14 cellular contexts compared by ENCODE assay signal in the genomic region with DNA sequence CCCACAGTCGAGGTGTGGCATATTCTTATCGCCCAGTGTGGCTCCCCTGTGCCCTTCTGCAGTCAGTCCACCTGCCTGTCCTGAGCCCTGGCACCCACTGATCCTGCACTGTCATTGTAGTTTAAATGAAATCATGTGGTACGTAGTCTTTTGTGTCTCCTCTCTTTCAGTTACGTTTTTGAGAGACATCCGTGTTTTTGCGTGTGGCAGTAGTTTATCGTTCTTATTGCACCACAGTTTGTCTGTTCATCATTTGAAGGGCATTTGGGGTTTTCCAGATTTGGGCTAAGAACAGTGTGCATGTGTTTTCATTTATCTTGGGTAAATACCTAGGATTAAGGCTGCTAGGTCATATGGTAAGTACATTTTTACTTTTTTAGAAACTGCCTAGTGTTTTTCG. TPM values are rescaled to one million over a fixed set of nuclear protein-coding genes. Genes with fewer than 3 reads are reported as not detected.
DNase-seq lines count a peak whose midpoint lies in the region; ATAC-seq and TF ChIP-seq lines count a peak whose summit lies in the region.
"Had no signal": no experiment of that assay in that cellular context is flagged by ENCODE, and none has a peak within 500 bp of the region (broad histone marks: within the 10 kb centered on the region; RNA-seq: fewer than 3 reads in every experiment).

No MANE protein-coding gene starts in this region.

- H3K27ac Mint-ChIP-seq in stimulated activated memory B cell treated with anti-CD40 and anti-IgM and Interleukin-4, amounts not matched to agents 10 μg/mL and 1 μg/mL and 100 μg/mL, for 72 hours = peak overlapping the region; percentile 91
- H3K27ac Mint-ChIP-seq in activated naive CD4-positive, alpha-beta T cell treated with anti-CD3 and anti-CD28 coated beads for 36 hours = no peak overlapping the region
- H3K27ac Mint-ChIP-seq: activated naive CD4-positive, alpha-beta T cell treated with anti-CD3 and anti-CD28 coated beads, Interleukin-2, amount 10 ng/mL, durations not matched to agents 7 days and 5 days had no signal

- ATAC-seq in SK-N-SH treated with all-trans-retinoic acid at 6 μM for 48 hours = peak; percentile 30; the same call in 2 of the 3 replicates
- no peak for ATAC-seq in stimulated activated memory B cell treated with anti-CD40 and anti-IgM and Interleukin-4, amounts not matched to agents 10 μg/mL and 1 μg/mL and 100 μg/mL, for 72 hours

- intact Hi-C loops in activated naive CD4-positive, alpha-beta T cell treated with anti-CD3 and anti-CD28 coated beads for 36 hours (cut with micrococcal nuclease) = no loop called here

- H3K4me3 Mint-ChIP-seq in stimulated activated memory B cell treated with anti-CD40 and anti-IgM and Interleukin-4, amounts not matched to agents 10 μg/mL and 1 μg/mL and 100 μg/mL, for 72 hours = peak overlapping the region; percentile 9
- no peak overlapping the region for H3K4me3 Mint-ChIP-seq in activated naive CD4-positive, alpha-beta T cell treated with anti-CD3 and anti-CD28 coated beads for 36 hours
- H3K4me3 Mint-ChIP-seq: activated naive CD4-positive, alpha-beta T cell treated with anti-CD3 and anti-CD28 coated beads, Interleukin-2, amount 10 ng/mL, durations not matched to agents 7 days and 5 days; CD8-positive, alpha-beta memory T cell had no signal

- no peaks in the 10 kb centered on the region for H3K9me3 Mint-ChIP-seq in stimulated activated memory B cell treated with anti-CD40 and anti-IgM and Interleukin-4, amounts not matched to agents 10 μg/mL and 1 μg/mL and 100 μg/mL, for 72 hours
- no peaks in the 10 kb centered on the region for H3K9me3 Mint-ChIP-seq in activated naive CD4-positive, alpha-beta T cell treated with anti-CD3 and anti-CD28 coated beads for 36 hours
- H3K9me3 Mint-ChIP-seq: activated naive CD4-positive, alpha-beta T cell treated with anti-CD3 and anti-CD28 coated beads, Interleukin-2, amount 10 ng/mL, durations not matched to agents 7 days and 5 days; CD8-positive, alpha-beta memory T cell had no signal

- H3K4me1 Mint-ChIP-seq in stimulated activated memory B cell treated with anti-CD40 and anti-IgM and Interleukin-4, amounts not matched to agents 10 μg/mL and 1 μg/mL and 100 μg/mL, for 72 hours = peaks cover 35% of the 10 kb centered on the region
- peaks cover 2% of the 10 kb centered on the region for H3K4me1 Mint-ChIP-seq in activated naive CD4-positive, alpha-beta T cell treated with anti-CD3 and anti-CD28 coated beads for 36 hours (ENCODE audit: low read depth)

- CTCF ChIA-PET in activated naive CD4-positive, alpha-beta T cell treated with anti-CD3 and anti-CD28 coated beads for 36 hours (lab: Charles Lee) = no interaction called here

- peak; percentile 72 for DNase-seq in GM03348 (ENCODE audit: low spot score)
- DNase-seq in fibroblast of peridontal ligament (ENCODE audit: extremely low read depth) = peak; percentile 99
- DNase-seq in mucosa of gallbladder (ENCODE audit: low spot score) = no peak
- no peak for DNase-seq in activated naive CD4-positive, alpha-beta T cell treated with anti-CD3 and anti-CD28 coated beads for 36 hours
- DNase-seq in NCI-H524 treated with DMSO at 0.1 percent for 48 hours (lab: John Stamatoyannopoulos, UW) = no peak
- DNase-seq: activated CD4-positive, alpha-beta T cell treated with anti-CD3 and anti-CD28 coated beads, Interleukin-2, amount 50 U/mL, for 48 hours; activated naive CD4-positive, alpha-beta T cell treated with anti-CD3 and anti-CD28 coated beads, Interleukin-2, amount 10 ng/mL, durations not matched to agents 7 days and 5 days; CD8-positive, alpha-beta memory T cell; GDM1; NCI-H1048; SIG-M5; stimulated activated CD4-positive, alpha-beta T cell treated with anti-CD3 and anti-CD28 coated beads, Interleukin-15, amount 100 ng/mL, for 24 hours had no signal

- peaks cover 37% of the 10 kb centered on the region for H3K36me3 Mint-ChIP-seq in stimulated activated memory B cell treated with anti-CD40 and anti-IgM and Interleukin-4, amounts not matched to agents 10 μg/mL and 1 μg/mL and 100 μg/mL, for 72 hours
- H3K36me3 Mint-ChIP-seq in activated naive CD4-positive, alpha-beta T cell treated with anti-CD3 and anti-CD28 coated beads for 36 hours (ENCODE audit: low read depth) = peaks cover 9% of the 10 kb centered on the region

- H3K27me3 Mint-ChIP-seq in stimulated activated memory B cell treated with anti-CD40 and anti-IgM and Interleukin-4, amounts not matched to agents 10 μg/mL and 1 μg/mL and 100 μg/mL, for 72 hours = no peaks in the 10 kb centered on the region
- no peaks in the 10 kb centered on the region for H3K27me3 Mint-ChIP-seq in activated naive CD4-positive, alpha-beta T cell treated with anti-CD3 and anti-CD28 coated beads for 36 hours (ENCODE audit: low read depth)
- H3K27me3 Mint-ChIP-seq: activated naive CD4-positive, alpha-beta T cell treated with anti-CD3 and anti-CD28 coated beads, Interleukin-2, amount 10 ng/mL, durations not matched to agents 7 days and 5 days had no signal

TF ChIP-seq in SK-N-SH treated with all-trans-retinoic acid at 6 μM for 48 hours, 23 proteins besides CTCF, POLR2A, EP300 and RAD21:
- no peak for TF ChIP-seq ZNF8 (CRISPR knock-in tag; IDR thresholded peaks at IDR 0.05)
- TF ChIP-seq SNAI2 (CRISPR knock-in tag; IDR thresholded peaks at IDR 0.05) = no peak
- TF ChIP-seq TCF4 (CRISPR knock-in tag; IDR thresholded peaks at IDR 0.05; ENCODE audit: borderline replicate concordance) = no peak
- TF ChIP-seq RARB (CRISPR knock-in tag; IDR thresholded peaks at IDR 0.05) = no peak
- TF ChIP-seq ZNF70 (CRISPR knock-in tag; IDR thresholded peaks at IDR 0.05) = no peak
- TF ChIP-seq PPARA (CRISPR knock-in tag; IDR thresholded peaks at IDR 0.05; ENCODE audit: borderline replicate concordance) = no peak
- TF ChIP-seq ZC3H10 (CRISPR knock-in tag; IDR thresholded peaks at IDR 0.05) = no peak
- no peak for TF ChIP-seq GLIS3 (CRISPR knock-in tag; IDR thresholded peaks at IDR 0.05)
- no peak for TF ChIP-seq BACH2 (CRISPR knock-in tag; IDR thresholded peaks at IDR 0.05; ENCODE audit: borderline replicate concordance)
- no peak for TF ChIP-seq ARNTL (CRISPR knock-in tag; IDR thresholded peaks at IDR 0.05; ENCODE audit: borderline replicate concordance, low read depth)
- TF ChIP-seq ESRRG (CRISPR knock-in tag; IDR thresholded peaks at IDR 0.05) = no peak
- TF ChIP-seq ZFP30 (CRISPR knock-in tag; IDR thresholded peaks at IDR 0.05) = no peak
- no peak for TF ChIP-seq CSDC2 (CRISPR knock-in tag; IDR thresholded peaks at IDR 0.05)
- TF ChIP-seq ISL1 (CRISPR knock-in tag; IDR thresholded peaks at IDR 0.05) = no peak
- no peak for TF ChIP-seq TOX (CRISPR knock-in tag; IDR thresholded peaks at IDR 0.05; ENCODE audit: borderline replicate concordance)
- TF ChIP-seq, protein P1, sequence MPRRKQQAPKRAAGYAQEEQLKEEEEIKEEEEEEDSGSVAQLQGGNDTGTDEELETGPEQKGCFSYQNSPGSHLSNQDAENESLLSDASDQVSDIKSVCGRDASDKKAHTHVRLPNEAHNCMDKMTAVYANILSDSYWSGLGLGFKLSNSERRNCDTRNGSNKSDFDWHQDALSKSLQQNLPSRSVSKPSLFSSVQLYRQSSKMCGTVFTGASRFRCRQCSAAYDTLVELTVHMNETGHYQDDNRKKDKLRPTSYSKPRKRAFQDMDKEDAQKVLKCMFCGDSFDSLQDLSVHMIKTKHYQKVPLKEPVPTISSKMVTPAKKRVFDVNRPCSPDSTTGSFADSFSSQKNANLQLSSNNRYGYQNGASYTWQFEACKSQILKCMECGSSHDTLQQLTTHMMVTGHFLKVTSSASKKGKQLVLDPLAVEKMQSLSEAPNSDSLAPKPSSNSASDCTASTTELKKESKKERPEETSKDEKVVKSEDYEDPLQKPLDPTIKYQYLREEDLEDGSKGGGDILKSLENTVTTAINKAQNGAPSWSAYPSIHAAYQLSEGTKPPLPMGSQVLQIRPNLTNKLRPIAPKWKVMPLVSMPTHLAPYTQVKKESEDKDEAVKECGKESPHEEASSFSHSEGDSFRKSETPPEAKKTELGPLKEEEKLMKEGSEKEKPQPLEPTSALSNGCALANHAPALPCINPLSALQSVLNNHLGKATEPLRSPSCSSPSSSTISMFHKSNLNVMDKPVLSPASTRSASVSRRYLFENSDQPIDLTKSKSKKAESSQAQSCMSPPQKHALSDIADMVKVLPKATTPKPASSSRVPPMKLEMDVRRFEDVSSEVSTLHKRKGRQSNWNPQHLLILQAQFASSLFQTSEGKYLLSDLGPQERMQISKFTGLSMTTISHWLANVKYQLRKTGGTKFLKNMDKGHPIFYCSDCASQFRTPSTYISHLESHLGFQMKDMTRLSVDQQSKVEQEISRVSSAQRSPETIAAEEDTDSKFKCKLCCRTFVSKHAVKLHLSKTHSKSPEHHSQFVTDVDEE (CRISPR knock-in tag; IDR thresholded peaks at IDR 0.05) = no peak
- no peak for TF ChIP-seq OSR1 (CRISPR knock-in tag; IDR thresholded peaks at IDR 0.05)

RNA-seq across cellular contexts. Expression of gene SPATA2, which starts 49.3 kb away (rescaled TPM):
- total RNA-seq in mucosa of gallbladder = 13.4 TPM
- total RNA-seq in activated naive CD4-positive, alpha-beta T cell treated with anti-CD3 and anti-CD28 coated beads for 36 hours = 1 to 10 TPM; 6.6 to 7.3 TPM

RNA-seq across cellular contexts. Expression of gene SLC9A8, which starts 53.4 kb away (rescaled TPM):
- total RNA-seq in mucosa of gallbladder = 9.7 TPM
- total RNA-seq in activated naive CD4-positive, alpha-beta T cell treated with anti-CD3 and anti-CD28 coated beads for 36 hours = 10 to 100 TPM; 11.2 to 11.4 TPM

Comparison
In these comparisons a context has a peak if more than half of its experiments do, and no peak if none do; other contexts are left out.
1. DNase-seq: peak in GM03348 (single experiment) and fibroblast of peridontal ligament (single experiment); none in mucosa of gallbladder (single experiment), activated naive CD4-positive, alpha-beta T cell treated with anti-CD3 and anti-CD28 coated beads for 36 hours (single experiment) and NCI-H524 treated with DMSO at 0.1 percent for 48 hours (single experiment).